Comparison of ENCODE assay signal across 13 cellular contexts in the genomic region with DNA sequence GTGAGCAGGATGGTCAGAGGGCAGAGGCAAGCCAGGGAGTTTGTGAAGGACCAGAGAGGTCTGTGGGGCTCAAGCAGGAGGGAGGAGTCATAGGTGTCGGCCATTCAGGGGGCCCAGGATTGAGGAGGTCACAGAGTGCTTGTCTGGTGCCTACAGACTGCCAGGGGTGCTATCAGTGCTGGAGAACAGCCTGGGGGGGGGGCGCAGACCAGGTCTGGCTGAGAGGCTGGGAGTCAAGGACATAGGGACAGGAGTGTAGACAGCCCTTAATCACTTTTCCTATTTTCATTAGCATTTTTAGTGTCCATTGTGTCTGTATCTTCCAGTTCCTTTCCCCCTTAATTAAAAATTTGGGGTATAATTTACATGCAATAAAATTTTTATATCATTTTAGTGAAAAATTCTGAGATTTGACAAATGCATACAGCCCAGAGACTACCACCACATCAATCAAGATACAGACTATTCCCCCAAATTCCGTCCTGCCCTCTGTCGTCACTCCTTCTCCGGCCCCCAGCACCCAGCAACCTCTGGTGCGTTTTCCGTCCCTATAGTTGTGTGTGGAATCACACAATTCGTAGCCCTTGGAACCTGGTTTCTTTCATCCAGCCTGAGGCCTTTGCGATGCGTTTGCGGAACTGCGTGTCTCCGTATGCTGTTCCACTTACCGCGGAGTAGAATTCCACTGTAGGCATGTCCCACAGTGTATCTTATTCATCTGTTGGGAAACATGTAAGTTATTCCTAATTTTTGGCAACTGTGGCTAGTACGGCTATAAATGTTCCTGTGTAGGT. TPM values are rescaled to one million over a fixed set of nuclear protein-coding genes. Genes with fewer than 3 reads are reported as not detected.
A peak's percentile ranks its signal among the peaks of the same experiment; 100 is the strongest.
DNase-seq lines count a peak whose midpoint lies in the region; ATAC-seq lines count a peak whose summit lies in the region.
"Had no signal": no experiment of that assay in that cellular context is flagged by ENCODE, and none has a peak within 500 bp of the region (broad histone marks: within the 10 kb centered on the region; RNA-seq: fewer than 3 reads in every experiment).

No MANE protein-coding gene starts in this region.

- DNase-seq in activated naive CD4-positive, alpha-beta T cell treated with anti-CD3 and anti-CD28 coated beads for 36 hours = no peak
- DNase-seq in activated naive CD4-positive, alpha-beta T cell (lab: John Stamatoyannopoulos, UW) = no peak
- DNase-seq in activated CD4-positive, alpha-beta memory T cell treated with anti-CD3 and anti-CD28 coated beads for 36 hours = no peak
- DNase-seq in immature natural killer cell (no peak), NCI-H345 (lab: John Stamatoyannopoulos, UW) (no peak), DMS114 treated with DMSO at 0.1 percent for 48 hours (lab: John Stamatoyannopoulos, UW; ENCODE audit: unreplicated experiment) (no peak)
- no peak for DNase-seq in stimulated activated naive CD8-positive, alpha-beta T cell treated with anti-CD3 and anti-CD28 coated beads, Interleukin-15, amount 100 ng/mL, for 72 hours
- DNase-seq: DMS79, NCI-H1092 treated with DMSO at 0.1 percent for 48 hours had no signal

- peak overlapping the region; percentile 85 for H3K4me3 Mint-ChIP-seq in activated naive CD4-positive, alpha-beta T cell treated with anti-CD3 and anti-CD28 coated beads for 36 hours
- peak overlapping the region; percentile 76 for H3K4me3 Mint-ChIP-seq in activated CD4-positive, alpha-beta memory T cell treated with anti-CD3 and anti-CD28 coated beads for 36 hours
- peak overlapping the region; percentile 92 to 99 (median 98) for H3K4me3 Mint-ChIP-seq in immature natural killer cell
- H3K4me3 Mint-ChIP-seq in stimulated activated naive CD8-positive, alpha-beta T cell treated with anti-CD3 and anti-CD28 coated beads, Interleukin-15, amount 100 ng/mL, for 72 hours = peak overlapping the region; percentile 92 to 98

- intact Hi-C loops in activated naive CD4-positive, alpha-beta T cell treated with anti-CD3 and anti-CD28 coated beads for 36 hours (cut with micrococcal nuclease) = loop anchor here (10.0 kb wide), 1 partner anchor 1615 kb away; a partner anchor contains a TSS
- intact Hi-C loops in activated CD4-positive, alpha-beta memory T cell treated with anti-CD3 and anti-CD28 coated beads for 36 hours (cut with micrococcal nuclease) = loop anchor here (10.0 kb wide), 1 partner anchor 275 kb away; a partner anchor contains a TSS

- peaks cover 72% of the 10 kb centered on the region for H3K4me1 Mint-ChIP-seq in activated naive CD4-positive, alpha-beta T cell treated with anti-CD3 and anti-CD28 coated beads for 36 hours (ENCODE audit: low read depth)
- H3K4me1 Mint-ChIP-seq in activated CD4-positive, alpha-beta memory T cell treated with anti-CD3 and anti-CD28 coated beads for 36 hours (ENCODE audit: low read depth) = peaks cover 73% of the 10 kb centered on the region
- peaks cover 92 to 98% of the 10 kb centered on the region in 2 donors for H3K4me1 Mint-ChIP-seq in immature natural killer cell
- H3K4me1 Mint-ChIP-seq in stimulated activated naive CD8-positive, alpha-beta T cell treated with anti-CD3 and anti-CD28 coated beads, Interleukin-15, amount 100 ng/mL, for 72 hours = peaks cover 89% of the 10 kb centered on the region

- CTCF ChIA-PET in activated naive CD4-positive, alpha-beta T cell treated with anti-CD3 and anti-CD28 coated beads for 36 hours (lab: Charles Lee) = interaction anchor here (2.5 to 2.6 kb wide), 2 partner anchors 11 to 21 kb away, joined by 14 to 20 read pairs; no protein-coding TSS in a partner anchor
- CTCF ChIA-PET in activated CD4-positive, alpha-beta memory T cell treated with anti-CD3 and anti-CD28 coated beads for 36 hours (lab: Charles Lee) = interaction anchor here (1.7 to 2.6 kb wide), 2 partner anchors 20 to 22 kb away, joined by 14 to 26 read pairs; no protein-coding TSS in a partner anchor

- no peaks in the 10 kb centered on the region for H3K9me3 Mint-ChIP-seq in activated naive CD4-positive, alpha-beta T cell treated with anti-CD3 and anti-CD28 coated beads for 36 hours
- no peaks in the 10 kb centered on the region for H3K9me3 Mint-ChIP-seq in activated CD4-positive, alpha-beta memory T cell treated with anti-CD3 and anti-CD28 coated beads for 36 hours
- H3K9me3 Mint-ChIP-seq in immature natural killer cell = no peaks in the 10 kb centered on the region
- H3K9me3 Mint-ChIP-seq in stimulated activated naive CD8-positive, alpha-beta T cell treated with anti-CD3 and anti-CD28 coated beads, Interleukin-15, amount 100 ng/mL, for 72 hours = no peaks in the 10 kb centered on the region

- POLR2A ChIA-PET in activated CD4-positive, alpha-beta memory T cell treated with anti-CD3 and anti-CD28 coated beads for 36 hours (lab: Charles Lee) = interaction anchor here (0.7 to 1.8 kb wide), 3 partner anchors 22 to 74 kb away, joined by 3 to 12 read pairs (median 9); a partner anchor contains a TSS

- ATAC-seq in stimulated activated naive CD8-positive, alpha-beta T cell treated with anti-CD3 and anti-CD28 coated beads, Interleukin-15, amount 100 ng/mL, for 72 hours = no peak
- no peak for ATAC-seq in GM18867 (IDR thresholded peaks at IDR 0.05; ENCODE audit: unreplicated experiment)
- ATAC-seq: HepG2 had no signal

- H3K36me3 Mint-ChIP-seq in activated naive CD4-positive, alpha-beta T cell treated with anti-CD3 and anti-CD28 coated beads for 36 hours (ENCODE audit: low read depth) = peaks cover 49% of the 10 kb centered on the region
- H3K36me3 Mint-ChIP-seq in activated CD4-positive, alpha-beta memory T cell treated with anti-CD3 and anti-CD28 coated beads for 36 hours = peaks cover 58% of the 10 kb centered on the region
- H3K36me3 Mint-ChIP-seq in immature natural killer cell = peaks cover 40 to 61% (median 56%) of the 10 kb centered on the region in 3 donors

- H3K27me3 Mint-ChIP-seq in activated naive CD4-positive, alpha-beta T cell treated with anti-CD3 and anti-CD28 coated beads for 36 hours (ENCODE audit: low read depth) = no peaks in the 10 kb centered on the region
- H3K27me3 Mint-ChIP-seq in activated CD4-positive, alpha-beta memory T cell treated with anti-CD3 and anti-CD28 coated beads for 36 hours = no peaks in the 10 kb centered on the region
- H3K27me3 Mint-ChIP-seq in immature natural killer cell (ENCODE audit: low read depth in 3 of 3) = peaks cover 10 to 21% (median 15%) of the 10 kb centered on the region in 3 donors
- no peaks in the 10 kb centered on the region for H3K27me3 Mint-ChIP-seq in stimulated activated naive CD8-positive, alpha-beta T cell treated with anti-CD3 and anti-CD28 coated beads, Interleukin-15, amount 100 ng/mL, for 72 hours

- peak overlapping the region; percentile 95 for H3K27ac Mint-ChIP-seq in activated naive CD4-positive, alpha-beta T cell treated with anti-CD3 and anti-CD28 coated beads for 36 hours
- peak overlapping the region; percentile 95 for H3K27ac Mint-ChIP-seq in activated CD4-positive, alpha-beta memory T cell treated with anti-CD3 and anti-CD28 coated beads for 36 hours
- H3K27ac Mint-ChIP-seq in immature natural killer cell = peak overlapping the region; percentile 96 to 100 (median 98)
- peak overlapping the region; percentile 2 to 95 for H3K27ac Mint-ChIP-seq in stimulated activated naive CD8-positive, alpha-beta T cell treated with anti-CD3 and anti-CD28 coated beads, Interleukin-15, amount 100 ng/mL, for 72 hours

RNA-seq across cellular contexts. Expression of a gene that starts 6.2 kb away (rescaled TPM):
- 100 to 1,000 TPM; 167 TPM for total RNA-seq in activated naive CD4-positive, alpha-beta T cell treated with anti-CD3 and anti-CD28 coated beads for 36 hours
- 100 to 1,000 TPM; 160 to 166 TPM for total RNA-seq in activated CD4-positive, alpha-beta memory T cell treated with anti-CD3 and anti-CD28 coated beads for 36 hours
- 100 to 1,000 TPM; 219 to 329 (median 246) TPM for polyA plus RNA-seq in immature natural killer cell
- total RNA-seq: fibroblast of villous mesenchyme, SK-MEL-5 had no signal

RNA-seq across cellular contexts. Expression of a gene that starts 50.0 kb away (rescaled TPM):
- total RNA-seq in activated naive CD4-positive, alpha-beta T cell treated with anti-CD3 and anti-CD28 coated beads for 36 hours = 1 to 10 TPM; 2.7 to 2.8 TPM
- 1 to 10 TPM; 4.5 to 4.8 TPM for total RNA-seq in activated CD4-positive, alpha-beta memory T cell treated with anti-CD3 and anti-CD28 coated beads for 36 hours
- under 1 TPM in 1 of 3 donors, not detected in 2; 0.37 TPM for polyA plus RNA-seq in immature natural killer cell

RNA-seq across cellular contexts. Expression of a gene that starts 55.7 kb away (rescaled TPM):
- total RNA-seq in activated naive CD4-positive, alpha-beta T cell treated with anti-CD3 and anti-CD28 coated beads for 36 hours = 100 to 1,000 TPM; 103 to 104 TPM
- 100 to 1,000 TPM; 113 to 114 TPM for total RNA-seq in activated CD4-positive, alpha-beta memory T cell treated with anti-CD3 and anti-CD28 coated beads for 36 hours
- polyA plus RNA-seq in immature natural killer cell = 10 to 100 TPM; 15.3 to 19.3 (median 17.3) TPM

Comparison
In these comparisons a context has a peak if more than half of its experiments do, and no peak if none do; other contexts are left out.
1. H3K27ac Mint-ChIP-seq: peak in every context shown above with its lines; median percentile 98 in immature natural killer cell; 95 in activated naive CD4-positive, alpha-beta T cell treated with anti-CD3 and anti-CD28 coated beads for 36 hours; 95 in activated CD4-positive, alpha-beta memory T cell treated with anti-CD3 and anti-CD28 coated beads for 36 hours; 48 in stimulated activated naive CD8-positive, alpha-beta T cell treated with anti-CD3 and anti-CD28 coated beads, Interleukin-15, amount 100 ng/mL, for 72 hours.